ENCODE assay signal across 9 cellular contexts in the genomic region with DNA sequence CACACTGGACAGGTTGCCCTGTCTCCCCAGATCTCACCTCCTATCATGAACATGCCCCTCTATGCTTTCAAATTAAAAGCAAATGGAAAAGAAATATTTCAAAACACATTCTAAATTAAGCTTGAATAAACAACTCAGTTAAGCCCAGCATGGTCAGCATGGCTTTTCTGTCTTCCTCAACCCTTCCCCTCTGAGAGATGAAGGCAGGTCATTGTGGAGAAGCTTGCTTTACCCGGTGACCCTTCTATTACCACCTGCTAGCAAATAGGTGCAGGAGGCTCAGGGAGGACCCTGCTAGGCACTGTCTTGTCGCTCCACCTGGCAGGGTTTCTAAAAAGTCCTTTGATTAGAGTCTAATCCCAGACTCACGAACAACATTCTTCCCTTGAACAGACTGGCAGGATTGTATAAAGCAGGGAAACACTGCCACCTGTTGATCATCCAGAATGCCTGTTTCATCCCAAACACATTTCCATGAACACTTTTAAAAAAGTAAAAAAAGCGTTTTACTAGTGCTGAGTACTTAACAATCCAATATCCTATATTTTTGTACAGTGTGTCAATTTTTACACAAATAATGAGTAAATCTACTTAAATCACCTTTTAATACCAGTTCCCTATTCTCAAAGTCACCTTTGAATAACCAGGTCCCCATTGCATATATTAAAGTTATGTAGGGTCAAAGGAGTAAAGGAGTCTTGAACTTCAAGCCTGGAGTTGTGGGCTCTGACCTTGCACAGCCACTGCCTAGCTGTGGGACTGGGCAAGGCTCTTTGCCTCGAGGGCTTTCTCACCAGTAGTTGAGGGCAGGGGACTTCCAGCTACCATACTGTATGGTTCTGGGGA.
DNase-seq lines count a peak whose midpoint lies in the region; ATAC-seq and TF ChIP-seq lines count a peak whose summit lies in the region.
"Had no signal": no experiment of that assay in that cellular context is flagged by ENCODE, and none has a peak within 500 bp of the region (broad histone marks: within the 10 kb centered on the region; RNA-seq: fewer than 3 reads in every experiment).

No MANE protein-coding gene starts in this region.

- no peak overlapping the region for H2BK12ac ChIP-seq in neuronal stem cell (ENCODE audit: low read length)

- H3K36me3 ChIP-seq in DOHH2 (ENCODE audit: control insufficient read depth, low read length), result no peaks in the 10 kb centered on the region
- H3K36me3 ChIP-seq in KMS-11 (ENCODE audit: insufficient read depth), result no peaks in the 10 kb centered on the region
- H3K36me3 ChIP-seq in RWPE2 (ENCODE audit: low read depth), result no peaks in the 10 kb centered on the region
- no peaks in the 10 kb centered on the region for H3K36me3 ChIP-seq in neuronal stem cell (replicated peaks in 1 of 2; ENCODE audit: control insufficient read depth in 2 of 2, insufficient read depth in 2 of 2, low read length in 2 of 2)

- no peak overlapping the region for H4K91ac ChIP-seq in neuronal stem cell (ENCODE audit: low read depth, low read length, poor library complexity)

- H3K14ac ChIP-seq in neuronal stem cell (ENCODE audit: low read length), result no peak overlapping the region

- H3K27me3 ChIP-seq in DOHH2 (ENCODE audit: control insufficient read depth, low read length) (peaks cover 10% of the 10 kb centered on the region; the same call in 1 of the 2 replicates), KMS-11 (ENCODE audit: insufficient read depth, low read depth) (no peaks in the 10 kb centered on the region), RWPE2 (ENCODE audit: insufficient read depth, poor library complexity, severe bottlenecking) (no peaks in the 10 kb centered on the region), neuronal stem cell (ENCODE audit: control insufficient read depth in 3 of 3, insufficient read depth in 3 of 3, low read depth in 1 of 3, low read length in 3 of 3) (peaks cover 0 to 13% (median 2%) of the 10 kb centered on the region in 3 experiments)

- no peak overlapping the region for H3K27ac ChIP-seq in DOHH2 (ENCODE audit: low read depth, low read length)
- no peak overlapping the region for H3K27ac ChIP-seq in KMS-11
- no peak overlapping the region for H3K27ac ChIP-seq in RWPE2 (ENCODE audit: poor library complexity, severe bottlenecking)
- no peak overlapping the region for H3K27ac ChIP-seq in neuronal stem cell (replicated peaks; ENCODE audit: low read length)
- H3K27ac ChIP-seq: skin epidermis had no signal

- TF ChIP-seq CTCF in DOHH2 (IDR thresholded peaks at IDR 0.05; ENCODE audit: low read depth, low read length, poor library complexity, severe bottlenecking) (peak; percentile 72), KMS-11 (conservative IDR thresholded peaks at IDR 0.05; ENCODE audit: low read depth, low read length) (peak; percentile 63), RWPE2 (IDR thresholded peaks at IDR 0.05; ENCODE audit: poor library complexity, severe bottlenecking) (peak; percentile 86), fibroblast of pulmonary artery (IDR thresholded peaks at IDR 0.05; ENCODE audit: low read length, missing control alignments) (peak; percentile 85)

- H3K79me1 ChIP-seq in neuronal stem cell (ENCODE audit: low read depth, low read length), result no peaks in the 10 kb centered on the region

- no peaks in the 10 kb centered on the region for H3K9me2 ChIP-seq in DOHH2 (replicated peaks; ENCODE audit: control insufficient read depth, low read length)

- H2BK5ac ChIP-seq in neuronal stem cell (ENCODE audit: low read length), result no peak overlapping the region

- no peak overlapping the region for H4K8ac ChIP-seq in neuronal stem cell (ENCODE audit: low read depth, low read length)

- DNase-seq in RWPE2 (ENCODE audit: low spot score) (no peak), fibroblast of pulmonary artery (ENCODE audit: low read depth) (peak; percentile 76), neuronal stem cell (ENCODE audit: low spot score) (peak; percentile 45)
- no peak for DNase-seq in stimulated activated CD4-positive, alpha-beta T cell treated with anti-CD3 and anti-CD28 coated beads, Interleukin-4, amount 100 ng/mL, for 24 hours
- no peak for DNase-seq in central memory CD4-positive, alpha-beta T cell

- no peak overlapping the region for H2AK5ac ChIP-seq in neuronal stem cell (ENCODE audit: low read depth, low read length)

- H3K4me1 ChIP-seq in DOHH2 (ENCODE audit: control insufficient read depth, low read length), result no peaks in the 10 kb centered on the region; the same call in 1 of the 2 replicates
- H3K4me1 ChIP-seq in KMS-11 (ENCODE audit: low read depth, poor library complexity, severe bottlenecking), result no peaks in the 10 kb centered on the region
- no peaks in the 10 kb centered on the region for H3K4me1 ChIP-seq in RWPE2 (ENCODE audit: insufficient read depth, poor library complexity, severe bottlenecking)
- H3K4me1 ChIP-seq in neuronal stem cell (ENCODE audit: control insufficient read depth in 2 of 2, insufficient read depth in 1 of 2, low read depth in 1 of 2, low read length in 2 of 2), result no peaks in the 10 kb centered on the region

- no CpG with 5 or more reads among the region's 5 CpGs for WGBS in neuronal stem cell (ENCODE audit: extremely low coverage in 2 of 2, insufficient read length in 2 of 2, insufficient replicate concordance in 1 of 2), 2 donors

- H3K4me2 ChIP-seq in DOHH2 (ENCODE audit: low read length) (no peak overlapping the region), KMS-11 (no peak overlapping the region), neuronal stem cell (ENCODE audit: insufficient read depth, low read length, poor library complexity, severe bottlenecking) (no peak overlapping the region)

- no peak overlapping the region for H3K23ac ChIP-seq in neuronal stem cell (ENCODE audit: low read depth, low read length, poor library complexity)

- H3F3A ChIP-seq in DOHH2 (ENCODE audit: control insufficient read depth, insufficient read depth), result no peaks in the 10 kb centered on the region

- no peak overlapping the region for H2BK120ac ChIP-seq in neuronal stem cell (ENCODE audit: low read depth, low read length)

- peak; percentile 74 for ATAC-seq in RWPE2 (ENCODE audit: low read depth)
- no peak for ATAC-seq in GM21576 (IDR thresholded peaks at IDR 0.05; ENCODE audit: unreplicated experiment)

- no peak overlapping the region for H3K4me3 ChIP-seq in DOHH2 (ENCODE audit: low read length)
- no peak overlapping the region for H3K4me3 ChIP-seq in KMS-11 (IDR thresholded peaks at IDR 0.05; ENCODE audit: insufficient read depth, low read depth, low read length)
- no peak overlapping the region for H3K4me3 ChIP-seq in RWPE2 (ENCODE audit: severe bottlenecking)
- no peak overlapping the region for H3K4me3 ChIP-seq in fibroblast of pulmonary artery (replicated peaks; ENCODE audit: low read depth, low read length)
- no peak overlapping the region for H3K4me3 ChIP-seq in neuronal stem cell (ENCODE audit: low read length in 2 of 2)
- H3K4me3 ChIP-seq: skin epidermis had no signal

- H3K9ac ChIP-seq in KMS-11 (no peak overlapping the region), neuronal stem cell (ENCODE audit: low read depth, low read length, poor library complexity) (no peak overlapping the region)

- no peaks in the 10 kb centered on the region for H3K79me2 ChIP-seq in DOHH2 (ENCODE audit: control insufficient read depth, low read length)
- no peaks in the 10 kb centered on the region for H3K79me2 ChIP-seq in KMS-11 (ENCODE audit: insufficient read depth, low read depth)

- H2AFZ ChIP-seq in KMS-11 (ENCODE audit: low read depth) (no peak overlapping the region; the same call in 1 of the 2 replicates), neuronal stem cell (ENCODE audit: low read length) (peak overlapping the region; percentile 57)

- H3K9me3 ChIP-seq in DOHH2 (ENCODE audit: control insufficient read depth, insufficient read depth, low read length), result no peaks in the 10 kb centered on the region
- H3K9me3 ChIP-seq in RWPE2 (ENCODE audit: severe bottlenecking), result no peaks in the 10 kb centered on the region
- no peaks in the 10 kb centered on the region for H3K9me3 ChIP-seq in neuronal stem cell (replicated peaks in 1 of 2; ENCODE audit: control insufficient read depth in 2 of 2, insufficient read depth in 1 of 2, low read depth in 1 of 2, low read length in 2 of 2)

- no peak overlapping the region for H3K4ac ChIP-seq in neuronal stem cell (ENCODE audit: low read length)

- H4K20me1 ChIP-seq in DOHH2 (ENCODE audit: control insufficient read depth, insufficient read depth, low read depth, low read length), result no peaks in the 10 kb centered on the region
- no peaks in the 10 kb centered on the region for H4K20me1 ChIP-seq in KMS-11 (ENCODE audit: insufficient read depth)

- no peak overlapping the region for H2BK15ac ChIP-seq in neuronal stem cell (ENCODE audit: low read length)

- no peak overlapping the region for H3K18ac ChIP-seq in neuronal stem cell (ENCODE audit: low read length)

Comparison
In these comparisons a context has a peak if more than half of its experiments do, and no peak if none do; other contexts are left out.
1. DNase-seq: peak in fibroblast of pulmonary artery (single experiment) and neuronal stem cell (single experiment); none in RWPE2 (single experiment), stimulated activated CD4-positive, alpha-beta T cell treated with anti-CD3 and anti-CD28 coated beads, Interleukin-4, amount 100 ng/mL, for 24 hours (single experiment) and central memory CD4-positive, alpha-beta T cell (single experiment).
2. Peak in every context shown above with its lines, with median percentiles within 50 percentile points of each other: CTCF ChIP-seq.